8 cellular contexts compared by ENCODE assay signal in genomic region chr16:720990-721764, GRCh38. TPM values are rescaled to one million over a fixed set of nuclear protein-coding genes. Genes with fewer than 3 reads are reported as not detected.
DNase-seq lines count a peak whose midpoint lies in the region; ATAC-seq and TF ChIP-seq lines count a peak whose summit lies in the region.

A gene with protein sequence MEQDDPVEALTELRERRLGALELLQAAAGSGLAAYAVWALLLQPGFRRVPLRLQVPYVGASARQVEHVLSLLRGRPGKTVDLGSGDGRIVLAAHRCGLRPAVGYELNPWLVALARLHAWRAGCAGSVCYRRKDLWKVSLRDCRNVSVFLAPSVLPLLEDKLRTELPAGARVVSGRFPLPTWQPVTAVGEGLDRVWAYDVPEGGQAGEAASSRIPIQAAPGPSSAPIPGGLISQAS (plus strand): TSS chr16:721146. CDS start chr16:721275, 129 bp downstream.

- H3K9me3 Mint-ChIP-seq in activated B cell treated with CpG ODN at 0.5 μM for 24 hours = no peaks in the 10 kb centered on the region
- no peaks in the 10 kb centered on the region for H3K9me3 Mint-ChIP-seq in central memory CD8-positive, alpha-beta T cell

- peaks cover 3% of the 10 kb centered on the region for H3K27me3 Mint-ChIP-seq in activated B cell treated with CpG ODN at 0.5 μM for 24 hours
- H3K27me3 Mint-ChIP-seq in central memory CD8-positive, alpha-beta T cell = no peaks in the 10 kb centered on the region

- peak within 1 kb of the TSS; percentile 84 for H3K4me3 ChIP-seq in ACC112 (ENCODE audit: low read depth, low read length)

- H3K36me3 Mint-ChIP-seq in activated B cell treated with CpG ODN at 0.5 μM for 24 hours (ENCODE audit: low read depth) = peaks cover 3% of the 10 kb centered on the region
- H3K36me3 Mint-ChIP-seq in central memory CD8-positive, alpha-beta T cell (ENCODE audit: insufficient read depth) = peaks cover 14% of the 10 kb centered on the region

- POLR2A ChIA-PET in activated B cell treated with CpG ODN at 0.5 μM for 24 hours (lab: Charles Lee) = interaction anchor here (0.6 to 4.4 kb wide), 15 partner anchors 9 to 338 kb away, joined by 3 to 34 read pairs (median 5); partner anchors contain the start of genes CHTF18, CIAO3, RHOT2 and RPUSD1

- H3K27me3 ChIP-seq in ACC112 (ENCODE audit: insufficient read depth, low read length) = no peaks in the 10 kb centered on the region

- CTCF ChIA-PET in activated B cell treated with CpG ODN at 0.5 μM for 24 hours (lab: Charles Lee) = interaction anchor here (0.9 to 2.3 kb wide), 6 partner anchors 9 to 67 kb away, joined by 3 to 12 read pairs (median 5); partner anchors contain the start of genes CHTF18, CIAO3 and RPUSD1

- ATAC-seq in GM18519 (IDR thresholded peaks at IDR 0.05; ENCODE audit: low FRiP score, unreplicated experiment) (peak; percentile 46), HG03025 (IDR thresholded peaks at IDR 0.05; ENCODE audit: low FRiP score, unreplicated experiment) (peak; percentile 62), activated B cell treated with CpG ODN at 0.5 μM for 24 hours (ENCODE audit: low read depth) (peak; percentile 90)
- peak; percentile 73 for ATAC-seq in central memory CD8-positive, alpha-beta T cell (replicated peaks; ENCODE audit: extremely low read depth, poor library complexity, severe bottlenecking)

- H3K4me1 Mint-ChIP-seq in activated B cell treated with CpG ODN at 0.5 μM for 24 hours = peaks cover 19% of the 10 kb centered on the region
- H3K4me1 Mint-ChIP-seq in central memory CD8-positive, alpha-beta T cell = peaks cover 29% of the 10 kb centered on the region

- TF ChIP-seq CTCF in activated B cell treated with CpG ODN at 0.5 μM for 24 hours (IDR thresholded peaks at IDR 0.05) = no peak

- peaks cover 13% of the 10 kb centered on the region for H3K4me1 ChIP-seq in ACC112 (ENCODE audit: control insufficient read depth, insufficient read depth, low read length, unreplicated experiment)

- intact Hi-C loops in activated B cell treated with CpG ODN at 0.5 μM for 24 hours (cut with micrococcal nuclease) = loop anchor here (2.0 to 5.0 kb wide), 3 partner anchors 36 to 251 kb away; partner anchors contain the start of genes JMJD8 and LMF1

- peak within 1 kb of the TSS; percentile 80 for H3K4me3 Mint-ChIP-seq in activated B cell treated with CpG ODN at 0.5 μM for 24 hours
- peak within 1 kb of the TSS; percentile 82 for H3K4me3 Mint-ChIP-seq in central memory CD8-positive, alpha-beta T cell

- DNase-seq in NCI-H2171 treated with DMSO at 0.1 percent for 48 hours (lab: John Stamatoyannopoulos, UW) (peak; percentile 78), activated B cell treated with CpG ODN at 0.5 μM for 24 hours (peak; percentile 89), islet precursor cell (peak; percentile 92)
- DNase-seq in central memory CD8-positive, alpha-beta T cell (ENCODE audit: low spot score in 2 of 2) = peak; percentile 60 to 68
- DNase-seq in stimulated activated CD4-positive, alpha-beta T cell treated with anti-CD3 and anti-CD28 coated beads, Interleukin-12 subunit alpha, Interleukin-12 subunit beta, amount 100 ng/mL, for 48 hours (ENCODE audit: low read depth in 2 of 3, low spot score in 1 of 3) = peak; percentile 50 to 74 (median 52)

- peak within 1 kb of the TSS; percentile 34 for H2AFZ ChIP-seq in ACC112 (ENCODE audit: low read length, unreplicated experiment)

- H3K27ac Mint-ChIP-seq in activated B cell treated with CpG ODN at 0.5 μM for 24 hours = peak within 1 kb of the TSS; percentile 73
- H3K27ac Mint-ChIP-seq in central memory CD8-positive, alpha-beta T cell (ENCODE audit: low read depth) = peak within 1 kb of the TSS; percentile 92

- no peaks in the 10 kb centered on the region for H3K79me2 ChIP-seq in ACC112 (ENCODE audit: control insufficient read depth, insufficient read depth, low read length, unreplicated experiment)

- no peaks in the 10 kb centered on the region for H3K36me3 ChIP-seq in ACC112 (ENCODE audit: insufficient read depth, low read length)

- H3K27ac ChIP-seq in ACC112 (ENCODE audit: low read depth, low read length) = peak within 1 kb of the TSS; percentile 57

RNA-seq across cellular contexts. Expression of the gene that starts here (rescaled TPM):
- 58.0 and 67.4 TPM in 2 replicates for total RNA-seq in activated B cell treated with CpG ODN at 0.5 μM for 24 hours

Comparison
In these comparisons a context has a peak if more than half of its experiments do, and no peak if none do; other contexts are left out.
1. Peak in every context shown above with its lines: DNase-seq, ATAC-seq, H3K4me3 ChIP-seq and H3K27ac ChIP-seq.